ENCODE assay signal across 18 cellular contexts in the genomic region with DNA sequence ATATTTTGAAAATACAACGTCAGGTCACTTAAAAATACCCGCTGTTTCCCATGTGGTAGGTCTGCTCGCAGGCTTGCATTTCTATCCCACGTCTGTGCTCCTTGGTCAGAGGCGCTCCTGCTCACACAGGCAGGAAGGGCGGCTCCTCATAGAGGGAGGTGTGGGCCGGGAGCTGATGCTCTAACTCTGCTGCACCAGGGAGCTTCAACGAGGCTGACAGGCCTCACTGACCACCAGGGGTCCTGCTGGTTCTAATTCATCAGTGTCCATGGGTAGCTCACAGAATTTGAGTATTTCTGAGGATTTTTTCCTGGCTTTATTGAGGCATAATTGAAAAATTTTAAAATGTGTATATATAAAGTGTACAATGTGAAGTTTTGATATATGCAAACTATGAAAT.
DNase-seq lines count a peak whose midpoint lies in the region; TF ChIP-seq lines count a peak whose summit lies in the region.
"Had no signal": no experiment of that assay in that cellular context is flagged by ENCODE, and none has a peak within 500 bp of the region (broad histone marks: within the 10 kb centered on the region; RNA-seq: fewer than 3 reads in every experiment).

No MANE protein-coding gene starts in this region.

- H3K4me2 ChIP-seq in mesendoderm (ENCODE audit: low read length): no peak overlapping the region

- H2AK5ac ChIP-seq in mesendoderm (ENCODE audit: low read length): no peak overlapping the region

- no peaks in the 10 kb centered on the region for H3K4me1 ChIP-seq in mesendoderm (ENCODE audit: control insufficient read depth, low read depth, low read length)
- peaks cover 0 to 8% (median 2%) of the 10 kb centered on the region in 4 donors for H3K4me1 ChIP-seq in transverse colon

- H3K79me1 ChIP-seq in mesendoderm (ENCODE audit: low read length): no peaks in the 10 kb centered on the region

- H3K56ac ChIP-seq in mesendoderm (ENCODE audit: low read length): no peak overlapping the region

- H3K27ac ChIP-seq in brain microvascular endothelial cell (no peak overlapping the region), mesendoderm (ENCODE audit: low read depth, low read length) (no peak overlapping the region), transverse colon (no peak overlapping the region)
- H3K27ac ChIP-seq: skin epidermis, upper lobe of left lung had no signal

- H3K23ac ChIP-seq in mesendoderm (ENCODE audit: low read length): no peak overlapping the region

- TF ChIP-seq POLR2A in transverse colon (IDR thresholded peaks at IDR 0.05): no peak

- H3K4me3 ChIP-seq in brain microvascular endothelial cell (ENCODE audit: low read depth, low read length): no peak overlapping the region
- H3K4me3 ChIP-seq in mesendoderm (ENCODE audit: low read length): no peak overlapping the region
- no peak overlapping the region for H3K4me3 ChIP-seq in transverse colon
- H3K4me3 ChIP-seq: GM12878, skin epidermis had no signal

- no peaks in the 10 kb centered on the region for H3K9me3 ChIP-seq in transverse colon
- H3K9me3 ChIP-seq: upper lobe of left lung had no signal

- H4K5ac ChIP-seq in mesendoderm (ENCODE audit: low read length): no peak overlapping the region

- no peak overlapping the region for H3K4ac ChIP-seq in mesendoderm (ENCODE audit: low read depth, low read length)

- H2BK15ac ChIP-seq in mesendoderm (replicated peaks; ENCODE audit: low read depth): no peak overlapping the region

- no peak overlapping the region for H2BK5ac ChIP-seq in mesendoderm (ENCODE audit: low read length)

- DNase-seq in CMK (ENCODE audit: low read depth) (peak; percentile 31), HuH-7.5 (ENCODE audit: low spot score) (peak; percentile 42), brain microvascular endothelial cell (peak; percentile 14), mesendoderm (peak; percentile 76), posterior vena cava (ENCODE audit: low spot score) (no peak), transverse colon (no peak), T-helper 9 cell (no peak)
- DNase-seq in stimulated activated CD4-positive, alpha-beta T cell treated with anti-CD3 and anti-CD28 coated beads, Interleukin-2, amount 100 ng/mL, for 48 hours: no peak
- DNase-seq: activated CD4-positive, CD25-positive, alpha-beta regulatory T cell treated with anti-CD3 and anti-CD28 coated beads, Interleukin-2, amount 50 U/mL, for 72 hours; activated CD8-positive, alpha-beta memory T cell treated with anti-CD3 and anti-CD28 coated beads, Interleukin-2, amount 50 U/mL, for 48 hours; activated naive CD4-positive, alpha-beta T cell treated with anti-CD3 and anti-CD28 coated beads, Interleukin-2, amount 50 U/mL, for 16 hours; EL; immature natural killer cell; NCI-H187; NCI-H524 had no signal

- no peak overlapping the region for H3K18ac ChIP-seq in mesendoderm (ENCODE audit: low read length)

- in situ Hi-C loops in brain microvascular endothelial cell (cut with HindIII; ENCODE audit: low pct_ligation_motif_present, low sequenced_read_pairs) (no loop called here), transverse colon (cut with MboI; ENCODE audit: low pct_ligation_motif_present in 1 of 4, low pct_unique_long_range_greater_than_20kb in 1 of 4, low sequenced_read_pairs in 3 of 4) (no loop called here)

- H3K36me3 ChIP-seq in brain microvascular endothelial cell (replicated peaks) (no peaks in the 10 kb centered on the region), mesendoderm (ENCODE audit: control insufficient read depth, insufficient read depth, low read length) (no peaks in the 10 kb centered on the region), transverse colon (no peaks in the 10 kb centered on the region)
- H3K36me3 ChIP-seq: upper lobe of left lung had no signal

- intact Hi-C loops in posterior vena cava (cut with DNase I): no loop called here
- intact Hi-C loops in transverse colon (cut with DNase I; ENCODE audit: low total_unique reads): no loop called here

- H3K79me2 ChIP-seq in mesendoderm (ENCODE audit: control insufficient read depth, insufficient read depth, low read length): no peaks in the 10 kb centered on the region

- H3K27me3 ChIP-seq in brain microvascular endothelial cell (replicated peaks) (no peaks in the 10 kb centered on the region), mesendoderm (ENCODE audit: insufficient read depth, low read length, poor library complexity) (no peaks in the 10 kb centered on the region), transverse colon (peaks cover 7% of the 10 kb centered on the region)
- H3K27me3 ChIP-seq: upper lobe of left lung had no signal

- H2BK120ac ChIP-seq in mesendoderm (ENCODE audit: low read depth, low read length): no peak overlapping the region

- WGBS in mesendoderm (ENCODE audit: extremely low coverage, insufficient coverage, low lambda C conversion rate): no CpG with 5 or more reads among the region's 8 CpGs
- 67 to 77% methylated on average over 1 to 8 of the region's 8 CpGs for WGBS in transverse colon (ENCODE audit: low coverage in 1 of 2), 2 donors

- no peak for TF ChIP-seq EP300 in transverse colon (IDR thresholded peaks at IDR 0.05; ENCODE audit: low read depth)

- H4K8ac ChIP-seq in mesendoderm (ENCODE audit: low read depth, low read length): no peak overlapping the region

- TF ChIP-seq CTCF in brain microvascular endothelial cell (IDR thresholded peaks at IDR 0.05; ENCODE audit: low read depth, low read length, missing control alignments) (peak; percentile 59), transverse colon (IDR thresholded peaks at IDR 0.05) (no peak)

- no peak overlapping the region for H3K9ac ChIP-seq in mesendoderm (ENCODE audit: low read length)

Comparison
In these comparisons a context has a peak if more than half of its experiments do, and no peak if none do; other contexts are left out.
1. DNase-seq: peak in CMK (single experiment), HuH-7.5 (single experiment), brain microvascular endothelial cell (single experiment) and mesendoderm (single experiment); none in posterior vena cava (single experiment), transverse colon (single experiment), stimulated activated CD4-positive, alpha-beta T cell treated with anti-CD3 and anti-CD28 coated beads, Interleukin-2, amount 100 ng/mL, for 48 hours (0 of 2) and T-helper 9 cell (single experiment).